In the genomic region with DNA sequence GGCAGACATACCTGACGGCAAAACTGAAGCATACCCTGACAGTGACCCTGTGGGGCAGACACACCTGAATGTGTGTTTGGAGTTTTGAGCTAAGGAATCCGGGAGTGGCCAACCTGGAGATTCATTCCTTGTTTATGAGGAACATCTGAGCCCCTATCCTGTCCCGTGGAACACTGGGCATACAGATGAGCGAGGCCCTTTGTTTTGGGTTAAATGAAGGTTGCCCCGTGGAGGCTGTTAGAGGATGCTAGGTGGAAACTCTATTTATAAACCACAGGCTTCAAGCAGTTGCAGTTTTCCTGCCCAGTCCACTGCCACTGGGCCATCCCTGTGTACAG, we compare ENCODE assay signal across 15 cellular contexts. TPM values are rescaled to one million over a fixed set of nuclear protein-coding genes. Genes with fewer than 3 reads are reported as not detected.
A peak's percentile ranks its signal among the peaks of the same experiment; 100 is the strongest.
DNase-seq lines count a peak whose midpoint lies in the region; ATAC-seq, FAIRE-seq and TF ChIP-seq lines count a peak whose summit lies in the region.
"Had no signal": no experiment of that assay in that cellular context is flagged by ENCODE, and none has a peak within 500 bp of the region (broad histone marks: within the 10 kb centered on the region; RNA-seq: fewer than 3 reads in every experiment).

No MANE protein-coding gene starts in this region.

- FAIRE-seq in keratinocyte (lab: Jason Lieb, UNC), result no peak
- FAIRE-seq: A204.1, GM12878, GM19239, HepG2 had no signal

- H3K27me3 Mint-ChIP-seq in activated T-cell treated with anti-CD3 and anti-CD28 coated beads, Interleukin-2, amount 50 U/mL, for 72 hours (ENCODE audit: low read depth), result no peaks in the 10 kb centered on the region
- H3K27me3 Mint-ChIP-seq in activated naive CD8-positive, alpha-beta T cell treated with anti-CD3 and anti-CD28 coated beads for 36 hours, result peaks cover 9% of the 10 kb centered on the region

- H4K20me1 ChIP-seq in keratinocyte (ENCODE audit: control insufficient read depth, extremely low read depth, insufficient read depth, low read length), result no peaks in the 10 kb centered on the region

- peak overlapping the region; percentile 66 for H3K4me3 Mint-ChIP-seq in activated T-cell treated with anti-CD3 and anti-CD28 coated beads, Interleukin-2, amount 50 U/mL, for 72 hours
- no peak overlapping the region for H3K4me3 Mint-ChIP-seq in activated naive CD8-positive, alpha-beta T cell treated with anti-CD3 and anti-CD28 coated beads for 36 hours

- H3K9me3 Mint-ChIP-seq in activated T-cell treated with anti-CD3 and anti-CD28 coated beads, Interleukin-2, amount 50 U/mL, for 72 hours, result peaks cover 7% of the 10 kb centered on the region in 2 donors
- H3K9me3 Mint-ChIP-seq in activated naive CD8-positive, alpha-beta T cell treated with anti-CD3 and anti-CD28 coated beads for 36 hours, result peaks cover 10% of the 10 kb centered on the region

- no peak overlapping the region for H2AFZ ChIP-seq in keratinocyte (ENCODE audit: control insufficient read depth, low read length)

- peak overlapping the region; percentile 73 for H3K4me2 ChIP-seq in keratinocyte (ENCODE audit: control insufficient read depth, extremely low read depth, insufficient read depth, low read depth, low read length)

- peaks cover 8% of the 10 kb centered on the region for H3K9me3 ChIP-seq in keratinocyte (ENCODE audit: control insufficient read depth, low read depth, low read length)
- no peaks in the 10 kb centered on the region for H3K9me3 ChIP-seq in tibial artery

- peaks cover 10 to 24% of the 10 kb centered on the region in 2 donors for H3K36me3 Mint-ChIP-seq in activated T-cell treated with anti-CD3 and anti-CD28 coated beads, Interleukin-2, amount 50 U/mL, for 72 hours (ENCODE audit: insufficient read depth in 2 of 2)
- H3K36me3 Mint-ChIP-seq in activated naive CD8-positive, alpha-beta T cell treated with anti-CD3 and anti-CD28 coated beads for 36 hours, result peaks cover 40% of the 10 kb centered on the region

- H3K27me3 ChIP-seq in keratinocyte (ENCODE audit: control insufficient read depth, extremely low read depth, insufficient read depth, low read length) (no peaks in the 10 kb centered on the region), tibial artery (no peaks in the 10 kb centered on the region), dorsolateral prefrontal cortex (no peaks in the 10 kb centered on the region)
- H3K27me3 ChIP-seq: cardiac muscle cell had no signal

- peak overlapping the region; percentile 77 for H3K9ac ChIP-seq in keratinocyte (ENCODE audit: control insufficient read depth, extremely low read depth, insufficient read depth, low read length)

- no peak for ATAC-seq in activated T-cell treated with anti-CD3 and anti-CD28 coated beads, Interleukin-2, amount 50 U/mL, for 72 hours (replicated peaks in 1 of 2)

- peaks cover 2% of the 10 kb centered on the region for H3K9me1 ChIP-seq in keratinocyte (ENCODE audit: control insufficient read depth, extremely low read depth, insufficient read depth, low read length)

- DNase-seq in activated T-cell treated with anti-CD3 and anti-CD28 coated beads, Interleukin-2, amount 50 U/mL, for 72 hours, result no peak
- no peak for DNase-seq in activated T-cell treated with anti-CD3 and anti-CD28 coated beads for 4 hours
- DNase-seq in activated naive CD8-positive, alpha-beta T cell treated with anti-CD3 and anti-CD28 coated beads for 36 hours, result no peak
- DNase-seq in keratinocyte (ENCODE audit: low read depth, low spot score), result peak; percentile 75
- no peak for DNase-seq in tibial artery
- DNase-seq in DMS79 treated with DMSO at 0.1 percent for 48 hours (lab: John Stamatoyannopoulos, UW), result no peak
- no peak for DNase-seq in dorsolateral prefrontal cortex
- no peak for DNase-seq in T-helper 1 cell
- DNase-seq: DMS79, SIG-M5 had no signal

- H3K36me3 ChIP-seq in keratinocyte (ENCODE audit: control insufficient read depth in 2 of 2, extremely low read depth in 1 of 2, insufficient read depth in 2 of 2, low read length in 2 of 2), result peaks cover 5 to 9% of the 10 kb centered on the region in 2 experiments
- no peaks in the 10 kb centered on the region for H3K36me3 ChIP-seq in tibial artery
- H3K36me3 ChIP-seq: cardiac muscle cell had no signal

- peaks cover 82% of the 10 kb centered on the region for H3K79me2 ChIP-seq in keratinocyte (ENCODE audit: control insufficient read depth, insufficient read depth, low read length)

- peaks cover 90% of the 10 kb centered on the region for H3K4me1 Mint-ChIP-seq in activated T-cell treated with anti-CD3 and anti-CD28 coated beads, Interleukin-2, amount 50 U/mL, for 72 hours (ENCODE audit: low read depth)
- H3K4me1 Mint-ChIP-seq in activated naive CD8-positive, alpha-beta T cell treated with anti-CD3 and anti-CD28 coated beads for 36 hours, result peaks cover 68% of the 10 kb centered on the region

- H3K4me1 ChIP-seq in keratinocyte (ENCODE audit: control insufficient read depth, extremely low read depth, insufficient read depth, low read length), result peaks cover 50% of the 10 kb centered on the region
- peaks cover 11 to 80% (median 45%) of the 10 kb centered on the region in 4 donors for H3K4me1 ChIP-seq in tibial artery

- H3K27ac ChIP-seq in keratinocyte (ENCODE audit: control insufficient read depth, insufficient read depth, low read length) (peak overlapping the region; percentile 92), tibial artery (peak overlapping the region; percentile 82 to 91), dorsolateral prefrontal cortex (peak overlapping the region in 1 of 59 donors; percentile 57)
- H3K27ac ChIP-seq: cardiac muscle cell had no signal

- TF ChIP-seq CTCF in keratinocyte (optimal IDR thresholded peaks at IDR 0.05 in 1 of 3, IDR thresholded peaks at IDR 0.05 in 1 of 3, conservative IDR thresholded peaks at IDR 0.05 in 1 of 3; ENCODE audit: extremely low read depth in 1 of 3, insufficient read depth in 2 of 3, low read length in 3 of 3) (no peak), tibial artery (IDR thresholded peaks at IDR 0.05) (no peak), dorsolateral prefrontal cortex (IDR thresholded peaks at IDR 0.05 in 54 of 56, conservative IDR thresholded peaks at IDR 0.05 in 2 of 56; ENCODE audit: low read depth in 1 of 56, partially characterized antibody in 56 of 56) (no peak)

- intact Hi-C loops in tibial artery (cut with DNase I; ENCODE audit: low total_unique reads), result no loop called here
- intact Hi-C loops in dorsolateral prefrontal cortex (cut with DNase I), result no loop called here

- dilution Hi-C loops in keratinocyte (cut with MboI; ENCODE audit: extremely low pct_ligation_motif_present, low sequenced_read_pairs), result no loop called here

- H3K27ac Mint-ChIP-seq in activated T-cell treated with anti-CD3 and anti-CD28 coated beads, Interleukin-2, amount 50 U/mL, for 72 hours, result no peak overlapping the region
- H3K27ac Mint-ChIP-seq in activated naive CD8-positive, alpha-beta T cell treated with anti-CD3 and anti-CD28 coated beads for 36 hours, result peak overlapping the region; percentile 85

- H3K4me3 ChIP-seq in keratinocyte (ENCODE audit: control insufficient read depth in 2 of 3, extremely low read depth in 1 of 3, insufficient read depth in 2 of 3, low read depth in 1 of 3, low read length in 3 of 3) (peak overlapping the region in 2 of 3 experiments; percentile 45 to 55), tibial artery (no peak overlapping the region), dorsolateral prefrontal cortex (no peak overlapping the region)
- H3K4me3 ChIP-seq: cardiac muscle cell, GM12878 had no signal

RNA-seq across cellular contexts. Expression of gene GALNT2, which starts 18.1 kb away (rescaled TPM):
- 10 to 100 TPM; 50.2 to 67.6 TPM for total RNA-seq in activated T-cell treated with anti-CD3 and anti-CD28 coated beads, Interleukin-2, amount 50 U/mL, for 72 hours
- total RNA-seq in activated naive CD8-positive, alpha-beta T cell treated with anti-CD3 and anti-CD28 coated beads for 36 hours, result 10 to 100 TPM; 46.5 to 48.2 TPM
- 58.8 to 106 TPM (median 61.7 TPM) in 3 replicates for polyA plus RNA-seq in keratinocyte
- 18.4 TPM for polyA plus RNA-seq in keratinocyte (2011; ENCODE audit: low read depth)
- 34.0 and 45.9 TPM in 2 replicates for polyA plus RNA-seq in keratinocyte (2011; cell fraction: cytosol; rRNA removed)
- polyA plus RNA-seq in keratinocyte (2011; cell fraction: nucleus; rRNA removed), result 193 and 203 TPM in 2 replicates
- polyA plus RNA-seq in keratinocyte (2012; ENCODE audit: low replicate concordance), result 36.1 and 114 TPM in 2 replicates
- 68.8 to 84.1 TPM (median 73.4 TPM) in 3 replicates for polyA minus RNA-seq in keratinocyte
- polyA minus RNA-seq in keratinocyte (2011; cell fraction: cytosol; rRNA and poly(A)+ RNA removed), result 80.0 TPM
- polyA minus RNA-seq in keratinocyte (2011; cell fraction: nucleus; rRNA and poly(A)+ RNA removed), result 166 and 226 TPM in 2 replicates
- 10 to 100 TPM; 32.6 to 75.9 (median 45.2) TPM for total RNA-seq in dorsolateral prefrontal cortex

Comparison
In these comparisons a context has a peak if more than half of its experiments do, and no peak if none do; other contexts are left out.
1. H3K4me3 ChIP-seq: peak in keratinocyte (2 of 3); none in tibial artery (0 of 2) and dorsolateral prefrontal cortex (0 of 59).